11 cellular contexts compared by ENCODE assay signal in the genomic region with DNA sequence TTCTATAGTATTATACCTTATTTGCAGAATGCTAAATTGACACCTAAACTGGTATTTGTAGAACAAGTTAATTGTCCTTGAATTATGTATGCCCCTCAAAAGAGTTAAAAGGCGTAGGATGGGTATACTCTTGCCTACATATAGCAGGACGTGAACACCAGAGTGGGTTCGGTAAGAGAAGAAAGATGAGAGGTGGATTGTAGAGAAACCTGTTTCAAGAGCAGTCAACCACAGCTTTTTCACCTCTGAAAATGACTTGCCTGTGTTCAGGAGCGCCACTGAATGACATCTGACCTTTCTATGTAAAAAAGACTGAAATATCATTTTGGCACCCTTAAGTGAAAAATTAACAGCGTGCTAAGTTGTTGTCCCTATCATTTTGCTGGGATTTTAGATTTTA. TPM values are rescaled to one million over a fixed set of nuclear protein-coding genes. Genes with fewer than 3 reads are reported as not detected.
A peak's percentile ranks its signal among the peaks of the same experiment; 100 is the strongest.
DNase-seq lines count a peak whose midpoint lies in the region; ATAC-seq and TF ChIP-seq lines count a peak whose summit lies in the region.
"Had no signal": no experiment of that assay in that cellular context is flagged by ENCODE, and none has a peak within 500 bp of the region (broad histone marks: within the 10 kb centered on the region; RNA-seq: fewer than 3 reads in every experiment).

No MANE protein-coding gene starts in this region.

- no peaks in the 10 kb centered on the region for H3K27me3 Mint-ChIP-seq in T-helper 1 cell treated with Interleukin-12 subunit alpha and Interleukin-12 subunit beta and Interleukin-4 antibody, amounts not matched to agents 30 μg/mL and 1 μg/mL, for 36 hours (ENCODE audit: low read depth)
- peaks cover 7% of the 10 kb centered on the region for H3K27me3 Mint-ChIP-seq in endothelial cell (ENCODE audit: unreplicated experiment)

- peaks cover 5% of the 10 kb centered on the region for H3K36me3 Mint-ChIP-seq in T-helper 1 cell treated with Interleukin-12 subunit alpha and Interleukin-12 subunit beta and Interleukin-4 antibody, amounts not matched to agents 30 μg/mL and 1 μg/mL, for 36 hours (ENCODE audit: low read depth)
- H3K36me3 Mint-ChIP-seq in endothelial cell (ENCODE audit: low read depth, unreplicated experiment), result no peaks in the 10 kb centered on the region

- H3K36me3 ChIP-seq in H7 (replicated peaks; ENCODE audit: control insufficient read depth, insufficient read depth, low read length), result no peaks in the 10 kb centered on the region

- peak overlapping the region; percentile 20 for H3K27ac Mint-ChIP-seq in T-helper 1 cell treated with Interleukin-12 subunit alpha and Interleukin-12 subunit beta and Interleukin-4 antibody, amounts not matched to agents 30 μg/mL and 1 μg/mL, for 36 hours
- H3K27ac Mint-ChIP-seq in endothelial cell (ENCODE audit: unreplicated experiment), result no peak overlapping the region

- DNase-seq in GM12864 (ENCODE audit: low read depth) (peak; percentile 58), HPDE6-E6E7 (ENCODE audit: extremely low spot score) (no peak), endothelial cell (ENCODE audit: low spot score) (no peak), H7 (no peak)
- DNase-seq in activated CD4-positive, CD25-positive, alpha-beta regulatory T cell treated with anti-CD3 and anti-CD28 coated beads, Interleukin-2, amount 50 U/mL, for 72 hours, result no peak
- DNase-seq: DMS153, NCI-H1417 treated with DMSO at 0.1 percent for 48 hours had no signal

- TF ChIP-seq CTCF in GM12864 (IDR thresholded peaks at IDR 0.05; ENCODE audit: low read depth, low read length, missing control alignments) (no peak), endothelial cell (IDR thresholded peaks at IDR 0.05; ENCODE audit: unreplicated experiment) (no peak)

- peak; percentile 35 for ATAC-seq in GM19351 (IDR thresholded peaks at IDR 0.05; ENCODE audit: unreplicated experiment)
- peak; percentile 31 for ATAC-seq in HG03064 (IDR thresholded peaks at IDR 0.05; ENCODE audit: low read depth, unreplicated experiment)

- no peak overlapping the region for H3K4me3 Mint-ChIP-seq in T-helper 1 cell treated with Interleukin-12 subunit alpha and Interleukin-12 subunit beta and Interleukin-4 antibody, amounts not matched to agents 30 μg/mL and 1 μg/mL, for 36 hours
- H3K4me3 Mint-ChIP-seq in endothelial cell (ENCODE audit: unreplicated experiment), result no peak overlapping the region

- H3K4me3 ChIP-seq in GM12864 (ENCODE audit: low read depth, low read length) (peak overlapping the region; percentile 16; the same call in 1 of the 2 replicates), H7 (ENCODE audit: insufficient read depth, low read depth, low read length) (no peak overlapping the region)
- H3K4me3 ChIP-seq: SJSA1 had no signal

- H3K27me3 ChIP-seq in H7 (ENCODE audit: control insufficient read depth, insufficient read depth, low read length), result no peaks in the 10 kb centered on the region
- H3K27me3 ChIP-seq: SJSA1 had no signal

- H3K4me1 Mint-ChIP-seq in T-helper 1 cell treated with Interleukin-12 subunit alpha and Interleukin-12 subunit beta and Interleukin-4 antibody, amounts not matched to agents 30 μg/mL and 1 μg/mL, for 36 hours (ENCODE audit: low read depth), result peaks cover 24% of the 10 kb centered on the region
- peaks cover 10% of the 10 kb centered on the region for H3K4me1 Mint-ChIP-seq in endothelial cell (ENCODE audit: unreplicated experiment)

- H3K9me3 Mint-ChIP-seq in T-helper 1 cell treated with Interleukin-12 subunit alpha and Interleukin-12 subunit beta and Interleukin-4 antibody, amounts not matched to agents 30 μg/mL and 1 μg/mL, for 36 hours, result no peaks in the 10 kb centered on the region
- no peaks in the 10 kb centered on the region for H3K9me3 Mint-ChIP-seq in endothelial cell (ENCODE audit: unreplicated experiment)

RNA-seq across cellular contexts. Expression of gene RTN4, which starts 4.2 kb away (rescaled TPM):
- 264 TPM for total RNA-seq in endothelial cell (ENCODE audit: unreplicated experiment)
- 131 and 136 TPM in 2 replicates for total RNA-seq in H7 (2014; rRNA removed; shearing (Covaris generic))
